1 cellular context compared by ENCODE assay signal in genomic region chr4:12595986-12596385, GRCh38.
TF ChIP-seq lines count a peak whose summit lies in the region.

No MANE protein-coding gene starts in this region.

TF ChIP-seq in GM23338, 12 proteins besides CTCF, POLR2A, EP300 and RAD21 (continued from another document):
- TF ChIP-seq ZNF462 (CRISPR knock-in tag; IDR thresholded peaks at IDR 0.05) (no peak), CREB1 (CRISPR knock-in tag; IDR thresholded peaks at IDR 0.05; ENCODE audit: low read depth) (no peak), NANOG (IDR thresholded peaks at IDR 0.05; ENCODE audit: borderline replicate concordance) (no peak), ETS1 (IDR thresholded peaks at IDR 0.05) (no peak), POLR2AphosphoS5 (IDR thresholded peaks at IDR 0.05; ENCODE audit: low read depth) (no peak), EZH2phosphoT487 (IDR thresholded peaks at IDR 0.05; ENCODE audit: unreplicated experiment) (no peak), EZH2 (IDR thresholded peaks at IDR 0.05; ENCODE audit: low read depth, unreplicated experiment) (no peak), ZNF331 (CRISPR knock-in tag; IDR thresholded peaks at IDR 0.05; ENCODE audit: low read depth) (no peak), STAT1 (IDR thresholded peaks at IDR 0.05; ENCODE audit: unreplicated experiment) (no peak)
TF ChIP-seq in GM23338: peak in this region for 0.
